17 cellular contexts compared by ENCODE assay signal in genomic region chr22:23115369-23115768, GRCh38. TPM values are rescaled to one million over a fixed set of nuclear protein-coding genes. Genes with fewer than 3 reads are reported as not detected.
A peak's percentile ranks its signal among the peaks of the same experiment; 100 is the strongest.
DNase-seq lines count a peak whose midpoint lies in the region.
"Had no signal": no experiment of that assay in that cellular context is flagged by ENCODE, and none has a peak within 500 bp of the region (broad histone marks: within the 10 kb centered on the region; RNA-seq: fewer than 3 reads in every experiment).

No MANE protein-coding gene starts in this region.

- peak overlapping the region; percentile 84 for H3K27ac ChIP-seq in BLaER1
- H3K27ac ChIP-seq in SJCRH30: peak overlapping the region; percentile 98
- peak overlapping the region; percentile 100 for H3K27ac ChIP-seq in cingulate gyrus (ENCODE audit: low read depth, low read length)
- H3K27ac ChIP-seq in substantia nigra (ENCODE audit: low read depth, low read length, poor library complexity, severe bottlenecking): peak overlapping the region; percentile 100
- H3K27ac ChIP-seq: C4-2B, GM23248, HL-60 had no signal

- peaks cover 8% of the 10 kb centered on the region; the same call in 1 of the 2 replicates for H3K36me3 ChIP-seq in BLaER1
- H3K36me3 ChIP-seq in SJCRH30: no peaks in the 10 kb centered on the region
- H3K36me3 ChIP-seq: HAP-1 had no signal

- peak overlapping the region; percentile 94 for H3K4me2 ChIP-seq in BLaER1

- H3K9me3 ChIP-seq in BLaER1: no peaks in the 10 kb centered on the region
- no peaks in the 10 kb centered on the region for H3K9me3 ChIP-seq in SJCRH30 (replicated peaks)
- H3K9me3 ChIP-seq: Caco-2, HAP-1 had no signal

- H3K9ac ChIP-seq in BLaER1: no peak overlapping the region
- H3K9ac ChIP-seq: GM23248 had no signal

- no peaks in the 10 kb centered on the region for H3K27me3 ChIP-seq in BLaER1
- H3K27me3 ChIP-seq in SJCRH30: no peaks in the 10 kb centered on the region

- H4K20me1 ChIP-seq in BLaER1: peaks cover 16% of the 10 kb centered on the region

- no peak for DNase-seq in SJCRH30
- no peak for DNase-seq in substantia nigra (lab: John Stamatoyannopoulos, UW)
- no peak for DNase-seq in dedifferentiated amniotic fluid mesenchymal stem cell (ENCODE audit: extremely low spot score)
- DNase-seq in NCI-H2171 (lab: John Stamatoyannopoulos, UW): no peak
- no peak for DNase-seq in OCI-M2 (lab: John Stamatoyannopoulos, UW; ENCODE audit: unreplicated experiment)
- DNase-seq: Caco-2; CD4-positive, alpha-beta T cell; GM23248 had no signal

- H3K4me1 ChIP-seq in BLaER1 (peaks cover 100% of the 10 kb centered on the region), SJCRH30 (peaks cover 57% of the 10 kb centered on the region)
- H3K4me1 ChIP-seq: Caco-2, HAP-1 had no signal

- H3K4me3 ChIP-seq in BLaER1: no peak overlapping the region
- no peak overlapping the region for H3K4me3 ChIP-seq in SJCRH30
- H3K4me3 ChIP-seq: GM23248, HAP-1 had no signal

RNA-seq across cellular contexts. Expression of gene RSPH14, which starts 26.4 kb away (rescaled TPM):
- total RNA-seq in SJCRH30 (2014; rRNA removed; shearing (Covaris generic)): not detected in 2 replicates
- total RNA-seq: A172, B cell, GM23248, H4, HT1080 had no signal

RNA-seq across cellular contexts. Expression of gene RAB36, which starts 29.9 kb away (rescaled TPM):
- not detected in 2 replicates for total RNA-seq in SJCRH30 (2014; rRNA removed; shearing (Covaris generic))

RNA-seq across cellular contexts. Expression of gene GNAZ, which starts 45.0 kb away (rescaled TPM):
- total RNA-seq in SJCRH30 (2014; rRNA removed; shearing (Covaris generic)): 11.2 and 11.9 TPM in 2 replicates
